1 cellular context compared by ENCODE assay signal in the genomic region with DNA sequence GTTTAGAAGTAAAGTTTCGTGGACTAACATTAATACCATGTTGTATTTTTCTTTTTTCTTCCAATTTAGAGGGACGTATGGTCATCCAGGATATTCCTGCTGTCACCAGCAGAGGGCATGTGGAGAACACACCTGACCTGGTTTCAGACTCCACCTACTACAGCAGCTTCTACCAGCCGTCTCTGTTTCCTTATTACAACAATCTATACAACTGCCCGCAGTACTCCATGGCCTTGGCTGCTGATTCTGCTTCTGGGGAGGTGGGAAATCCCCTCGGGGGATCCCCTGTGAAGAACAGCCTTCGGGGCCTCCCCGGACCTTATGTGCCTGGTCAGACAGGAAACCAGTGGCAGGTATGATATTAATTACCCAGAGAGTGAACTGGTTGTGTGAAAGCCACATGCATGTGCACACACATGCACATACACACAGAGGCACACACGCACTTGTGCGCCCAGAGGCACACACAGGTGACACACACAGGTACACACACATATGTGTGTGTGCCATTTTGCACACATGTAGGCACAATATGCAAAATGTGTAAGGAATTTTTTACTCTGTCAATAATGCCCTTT.
TF ChIP-seq lines count a peak whose summit lies in the region.

No MANE protein-coding gene starts in this region.

TF ChIP-seq in GM12878, 131 proteins besides CTCF, POLR2A, EP300 and RAD21 (continued from another document and continues in another):
- TF ChIP-seq, protein P1, sequence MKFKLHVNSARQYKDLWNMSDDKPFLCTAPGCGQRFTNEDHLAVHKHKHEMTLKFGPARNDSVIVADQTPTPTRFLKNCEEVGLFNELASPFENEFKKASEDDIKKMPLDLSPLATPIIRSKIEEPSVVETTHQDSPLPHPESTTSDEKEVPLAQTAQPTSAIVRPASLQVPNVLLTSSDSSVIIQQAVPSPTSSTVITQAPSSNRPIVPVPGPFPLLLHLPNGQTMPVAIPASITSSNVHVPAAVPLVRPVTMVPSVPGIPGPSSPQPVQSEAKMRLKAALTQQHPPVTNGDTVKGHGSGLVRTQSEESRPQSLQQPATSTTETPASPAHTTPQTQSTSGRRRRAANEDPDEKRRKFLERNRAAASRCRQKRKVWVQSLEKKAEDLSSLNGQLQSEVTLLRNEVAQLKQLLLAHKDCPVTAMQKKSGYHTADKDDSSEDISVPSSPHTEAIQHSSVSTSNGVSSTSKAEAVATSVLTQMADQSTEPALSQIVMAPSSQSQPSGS (IDR thresholded peaks at IDR 0.05; ENCODE audit: low read length) = peak; percentile 80
- TF ChIP-seq BMI1 (IDR thresholded peaks at IDR 0.05; ENCODE audit: borderline replicate concordance) = peak; percentile 40; the same call in 1 of the 2 replicates
- no peak for TF ChIP-seq POLR2AphosphoS2 (IDR thresholded peaks at IDR 0.05; ENCODE audit: low read depth, low read length)
- peak; percentile 37 for TF ChIP-seq SP1 (IDR thresholded peaks at IDR 0.05; ENCODE audit: low read depth, low read length)
- no peak for TF ChIP-seq NFXL1 (IDR thresholded peaks at IDR 0.05; ENCODE audit: borderline replicate concordance)
- TF ChIP-seq, protein P2, sequence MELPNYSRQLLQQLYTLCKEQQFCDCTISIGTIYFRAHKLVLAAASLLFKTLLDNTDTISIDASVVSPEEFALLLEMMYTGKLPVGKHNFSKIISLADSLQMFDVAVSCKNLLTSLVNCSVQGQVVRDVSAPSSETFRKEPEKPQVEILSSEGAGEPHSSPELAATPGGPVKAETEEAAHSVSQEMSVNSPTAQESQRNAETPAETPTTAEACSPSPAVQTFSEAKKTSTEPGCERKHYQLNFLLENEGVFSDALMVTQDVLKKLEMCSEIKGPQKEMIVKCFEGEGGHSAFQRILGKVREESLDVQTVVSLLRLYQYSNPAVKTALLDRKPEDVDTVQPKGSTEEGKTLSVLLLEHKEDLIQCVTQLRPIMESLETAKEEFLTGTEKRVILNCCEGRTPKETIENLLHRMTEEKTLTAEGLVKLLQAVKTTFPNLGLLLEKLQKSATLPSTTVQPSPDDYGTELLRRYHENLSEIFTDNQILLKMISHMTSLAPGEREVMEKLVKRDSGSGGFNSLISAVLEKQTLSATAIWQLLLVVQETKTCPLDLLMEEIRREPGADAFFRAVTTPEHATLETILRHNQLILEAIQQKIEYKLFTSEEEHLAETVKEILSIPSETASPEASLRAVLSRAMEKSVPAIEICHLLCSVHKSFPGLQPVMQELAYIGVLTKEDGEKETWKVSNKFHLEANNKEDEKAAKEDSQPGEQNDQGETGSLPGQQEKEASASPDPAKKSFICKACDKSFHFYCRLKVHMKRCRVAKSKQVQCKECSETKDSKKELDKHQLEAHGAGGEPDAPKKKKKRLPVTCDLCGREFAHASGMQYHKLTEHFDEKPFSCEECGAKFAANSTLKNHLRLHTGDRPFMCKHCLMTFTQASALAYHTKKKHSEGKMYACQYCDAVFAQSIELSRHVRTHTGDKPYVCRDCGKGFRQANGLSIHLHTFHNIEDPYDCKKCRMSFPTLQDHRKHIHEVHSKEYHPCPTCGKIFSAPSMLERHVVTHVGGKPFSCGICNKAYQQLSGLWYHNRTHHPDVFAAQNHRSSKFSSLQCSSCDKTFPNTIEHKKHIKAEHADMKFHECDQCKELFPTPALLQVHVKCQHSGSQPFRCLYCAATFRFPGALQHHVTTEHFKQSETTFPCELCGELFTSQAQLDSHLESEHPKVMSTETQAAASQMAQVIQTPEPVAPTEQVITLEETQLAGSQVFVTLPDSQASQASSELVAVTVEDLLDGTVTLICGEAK (IDR thresholded peaks at IDR 0.05; ENCODE audit: borderline replicate concordance) = no peak
- peak; percentile 97 for TF ChIP-seq DPF2 (IDR thresholded peaks at IDR 0.05)
- TF ChIP-seq IKZF2 (IDR thresholded peaks at IDR 0.05) = peak; percentile 91 to 94
- TF ChIP-seq POU2F2 (IDR thresholded peaks at IDR 0.05; ENCODE audit: borderline replicate concordance, low read depth, low read length) = peak; percentile 84; the same call in 1 of the 3 replicates
- TF ChIP-seq EGR1 (IDR thresholded peaks at IDR 0.05; ENCODE audit: borderline replicate concordance in 1 of 2, low read depth in 2 of 2, low read length in 2 of 2) = 0 out of 3 replicates have a peak, but pooled peaks of 1 of the 2 experiments have one; percentile 28
- TF ChIP-seq HDAC2 (IDR thresholded peaks at IDR 0.05) = no peak
- TF ChIP-seq JUND (IDR thresholded peaks at IDR 0.05; ENCODE audit: low read depth, low read length) = no peak
- TF ChIP-seq TCF12 (IDR thresholded peaks at IDR 0.05; ENCODE audit: low read depth, low read length) = peak; percentile 88
- TF ChIP-seq RB1 (IDR thresholded peaks at IDR 0.05; ENCODE audit: borderline replicate concordance) = no peak
- TF ChIP-seq STAT3 (IDR thresholded peaks at IDR 0.05; ENCODE audit: low read depth, low read length) = 0 out of 2 replicates have a peak, but pooled peaks have one; percentile 73
- TF ChIP-seq, protein P3, sequence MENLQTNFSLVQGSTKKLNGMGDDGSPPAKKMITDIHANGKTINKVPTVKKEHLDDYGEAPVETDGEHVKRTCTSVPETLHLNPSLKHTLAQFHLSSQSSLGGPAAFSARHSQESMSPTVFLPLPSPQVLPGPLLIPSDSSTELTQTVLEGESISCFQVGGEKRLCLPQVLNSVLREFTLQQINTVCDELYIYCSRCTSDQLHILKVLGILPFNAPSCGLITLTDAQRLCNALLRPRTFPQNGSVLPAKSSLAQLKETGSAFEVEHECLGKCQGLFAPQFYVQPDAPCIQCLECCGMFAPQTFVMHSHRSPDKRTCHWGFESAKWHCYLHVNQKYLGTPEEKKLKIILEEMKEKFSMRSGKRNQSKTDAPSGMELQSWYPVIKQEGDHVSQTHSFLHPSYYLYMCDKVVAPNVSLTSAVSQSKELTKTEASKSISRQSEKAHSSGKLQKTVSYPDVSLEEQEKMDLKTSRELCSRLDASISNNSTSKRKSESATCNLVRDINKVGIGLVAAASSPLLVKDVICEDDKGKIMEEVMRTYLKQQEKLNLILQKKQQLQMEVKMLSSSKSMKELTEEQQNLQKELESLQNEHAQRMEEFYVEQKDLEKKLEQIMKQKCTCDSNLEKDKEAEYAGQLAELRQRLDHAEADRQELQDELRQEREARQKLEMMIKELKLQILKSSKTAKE (IDR thresholded peaks at IDR 0.05; ENCODE audit: low read depth, poor library complexity, severe bottlenecking) = peak; percentile 92
- TF ChIP-seq SREBF2 (IDR thresholded peaks at IDR 0.05; ENCODE audit: low read length) = no peak
- 0 out of 2 replicates have a peak, but pooled peaks have one; percentile 32 for TF ChIP-seq MYB (IDR thresholded peaks at IDR 0.05; ENCODE audit: borderline replicate concordance, low read depth, low read length)
- no peak for TF ChIP-seq FOXK2 (IDR thresholded peaks at IDR 0.05)
- TF ChIP-seq, protein P4, sequence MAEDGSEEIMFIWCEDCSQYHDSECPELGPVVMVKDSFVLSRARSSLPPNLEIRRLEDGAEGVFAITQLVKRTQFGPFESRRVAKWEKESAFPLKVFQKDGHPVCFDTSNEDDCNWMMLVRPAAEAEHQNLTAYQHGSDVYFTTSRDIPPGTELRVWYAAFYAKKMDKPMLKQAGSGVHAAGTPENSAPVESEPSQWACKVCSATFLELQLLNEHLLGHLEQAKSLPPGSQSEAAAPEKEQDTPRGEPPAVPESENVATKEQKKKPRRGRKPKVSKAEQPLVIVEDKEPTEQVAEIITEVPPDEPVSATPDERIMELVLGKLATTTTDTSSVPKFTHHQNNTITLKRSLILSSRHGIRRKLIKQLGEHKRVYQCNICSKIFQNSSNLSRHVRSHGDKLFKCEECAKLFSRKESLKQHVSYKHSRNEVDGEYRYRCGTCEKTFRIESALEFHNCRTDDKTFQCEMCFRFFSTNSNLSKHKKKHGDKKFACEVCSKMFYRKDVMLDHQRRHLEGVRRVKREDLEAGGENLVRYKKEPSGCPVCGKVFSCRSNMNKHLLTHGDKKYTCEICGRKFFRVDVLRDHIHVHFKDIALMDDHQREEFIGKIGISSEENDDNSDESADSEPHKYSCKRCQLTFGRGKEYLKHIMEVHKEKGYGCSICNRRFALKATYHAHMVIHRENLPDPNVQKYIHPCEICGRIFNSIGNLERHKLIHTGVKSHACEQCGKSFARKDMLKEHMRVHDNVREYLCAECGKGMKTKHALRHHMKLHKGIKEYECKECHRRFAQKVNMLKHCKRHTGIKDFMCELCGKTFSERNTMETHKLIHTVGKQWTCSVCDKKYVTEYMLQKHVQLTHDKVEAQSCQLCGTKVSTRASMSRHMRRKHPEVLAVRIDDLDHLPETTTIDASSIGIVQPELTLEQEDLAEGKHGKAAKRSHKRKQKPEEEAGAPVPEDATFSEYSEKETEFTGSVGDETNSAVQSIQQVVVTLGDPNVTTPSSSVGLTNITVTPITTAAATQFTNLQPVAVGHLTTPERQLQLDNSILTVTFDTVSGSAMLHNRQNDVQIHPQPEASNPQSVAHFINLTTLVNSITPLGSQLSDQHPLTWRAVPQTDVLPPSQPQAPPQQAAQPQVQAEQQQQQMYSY (CRISPR knock-in tag; IDR thresholded peaks at IDR 0.05) = no peak
- no peak for TF ChIP-seq KAT2A (conservative IDR thresholded peaks at IDR 0.05; ENCODE audit: control insufficient read depth, low read depth, low read length)
- TF ChIP-seq, protein P5, sequence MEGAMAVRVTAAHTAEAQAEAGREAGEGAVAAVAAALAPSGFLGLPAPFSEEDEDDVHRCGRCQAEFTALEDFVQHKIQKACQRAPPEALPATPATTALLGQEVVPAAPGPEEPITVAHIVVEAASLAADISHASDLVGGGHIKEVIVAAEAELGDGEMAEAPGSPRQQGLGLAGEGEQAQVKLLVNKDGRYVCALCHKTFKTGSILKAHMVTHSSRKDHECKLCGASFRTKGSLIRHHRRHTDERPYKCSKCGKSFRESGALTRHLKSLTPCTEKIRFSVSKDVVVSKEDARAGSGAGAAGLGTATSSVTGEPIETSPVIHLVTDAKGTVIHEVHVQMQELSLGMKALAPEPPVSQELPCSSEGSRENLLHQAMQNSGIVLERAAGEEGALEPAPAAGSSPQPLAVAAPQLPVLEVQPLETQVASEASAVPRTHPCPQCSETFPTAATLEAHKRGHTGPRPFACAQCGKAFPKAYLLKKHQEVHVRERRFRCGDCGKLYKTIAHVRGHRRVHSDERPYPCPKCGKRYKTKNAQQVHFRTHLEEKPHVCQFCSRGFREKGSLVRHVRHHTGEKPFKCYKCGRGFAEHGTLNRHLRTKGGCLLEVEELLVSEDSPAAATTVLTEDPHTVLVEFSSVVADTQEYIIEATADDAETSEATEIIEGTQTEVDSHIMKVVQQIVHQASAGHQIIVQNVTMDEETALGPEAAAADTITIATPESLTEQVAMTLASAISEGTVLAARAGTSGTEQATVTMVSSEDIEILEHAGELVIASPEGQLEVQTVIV (IDR thresholded peaks at IDR 0.05; ENCODE audit: borderline replicate concordance, partially characterized antibody) = no peak
- peak; percentile 23; the same call in 1 of the 2 replicates for TF ChIP-seq SREBF1 (IDR thresholded peaks at IDR 0.05; ENCODE audit: low read length)
- TF ChIP-seq, protein P6, sequence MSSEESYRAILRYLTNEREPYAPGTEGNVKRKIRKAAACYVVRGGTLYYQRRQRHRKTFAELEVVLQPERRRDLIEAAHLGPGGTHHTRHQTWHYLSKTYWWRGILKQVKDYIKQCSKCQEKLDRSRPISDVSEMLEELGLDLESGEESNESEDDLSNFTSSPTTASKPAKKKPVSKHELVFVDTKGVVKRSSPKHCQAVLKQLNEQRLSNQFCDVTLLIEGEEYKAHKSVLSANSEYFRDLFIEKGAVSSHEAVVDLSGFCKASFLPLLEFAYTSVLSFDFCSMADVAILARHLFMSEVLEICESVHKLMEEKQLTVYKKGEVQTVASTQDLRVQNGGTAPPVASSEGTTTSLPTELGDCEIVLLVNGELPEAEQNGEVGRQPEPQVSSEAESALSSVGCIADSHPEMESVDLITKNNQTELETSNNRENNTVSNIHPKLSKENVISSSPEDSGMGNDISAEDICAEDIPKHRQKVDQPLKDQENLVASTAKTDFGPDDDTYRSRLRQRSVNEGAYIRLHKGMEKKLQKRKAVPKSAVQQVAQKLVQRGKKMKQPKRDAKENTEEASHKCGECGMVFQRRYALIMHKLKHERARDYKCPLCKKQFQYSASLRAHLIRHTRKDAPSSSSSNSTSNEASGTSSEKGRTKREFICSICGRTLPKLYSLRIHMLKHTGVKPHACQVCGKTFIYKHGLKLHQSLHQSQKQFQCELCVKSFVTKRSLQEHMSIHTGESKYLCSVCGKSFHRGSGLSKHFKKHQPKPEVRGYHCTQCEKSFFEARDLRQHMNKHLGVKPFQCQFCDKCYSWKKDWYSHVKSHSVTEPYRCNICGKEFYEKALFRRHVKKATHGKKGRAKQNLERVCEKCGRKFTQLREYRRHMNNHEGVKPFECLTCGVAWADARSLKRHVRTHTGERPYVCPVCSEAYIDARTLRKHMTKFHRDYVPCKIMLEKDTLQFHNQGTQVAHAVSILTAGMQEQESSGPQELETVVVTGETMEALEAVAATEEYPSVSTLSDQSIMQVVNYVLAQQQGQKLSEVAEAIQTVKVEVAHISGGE (CRISPR knock-in tag; IDR thresholded peaks at IDR 0.05) = no peak
- TF ChIP-seq KDM1A (IDR thresholded peaks at IDR 0.05; ENCODE audit: borderline replicate concordance) = no peak
- TF ChIP-seq CHD4 (IDR thresholded peaks at IDR 0.05) = no peak
- peak; percentile 55 for TF ChIP-seq SMAD1 (IDR thresholded peaks at IDR 0.05; ENCODE audit: low read depth, partially characterized antibody)
- peak; percentile 65; the same call in 1 of the 2 replicates for TF ChIP-seq PAX5 (IDR thresholded peaks at IDR 0.05; ENCODE audit: borderline replicate concordance, low read depth, low read length)
- peak; percentile 95; the same call in 1 of the 2 replicates for TF ChIP-seq PAX8 (IDR thresholded peaks at IDR 0.05)
- peak; percentile 90 for TF ChIP-seq IKZF1 (conservative IDR thresholded peaks at IDR 0.05)
- TF ChIP-seq, protein P7, sequence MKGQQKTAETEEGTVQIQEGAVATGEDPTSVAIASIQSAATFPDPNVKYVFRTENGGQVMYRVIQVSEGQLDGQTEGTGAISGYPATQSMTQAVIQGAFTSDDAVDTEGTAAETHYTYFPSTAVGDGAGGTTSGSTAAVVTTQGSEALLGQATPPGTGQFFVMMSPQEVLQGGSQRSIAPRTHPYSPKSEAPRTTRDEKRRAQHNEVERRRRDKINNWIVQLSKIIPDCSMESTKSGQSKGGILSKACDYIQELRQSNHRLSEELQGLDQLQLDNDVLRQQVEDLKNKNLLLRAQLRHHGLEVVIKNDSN (IDR thresholded peaks at IDR 0.05; ENCODE audit: borderline replicate concordance, extremely low read length, insufficient read depth, low read depth, low read length) = no peak
- peak; percentile 34; the same call in 1 of the 2 replicates for TF ChIP-seq LARP7 (IDR thresholded peaks at IDR 0.05)
- TF ChIP-seq, protein P8, sequence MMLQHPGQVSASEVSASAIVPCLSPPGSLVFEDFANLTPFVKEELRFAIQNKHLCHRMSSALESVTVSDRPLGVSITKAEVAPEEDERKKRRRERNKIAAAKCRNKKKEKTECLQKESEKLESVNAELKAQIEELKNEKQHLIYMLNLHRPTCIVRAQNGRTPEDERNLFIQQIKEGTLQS (IDR thresholded peaks at IDR 0.05; ENCODE audit: borderline replicate concordance, extremely low read depth, low read depth, low read length) = no peak
- TF ChIP-seq JUNB (IDR thresholded peaks at IDR 0.05) = peak; percentile 63
- TF ChIP-seq CEBPB (IDR thresholded peaks at IDR 0.05; ENCODE audit: borderline replicate concordance in 1 of 2, low read depth in 2 of 2, low read length in 2 of 2) = no peak
- peak; percentile 79; the same call in 1 of the 2 replicates for TF ChIP-seq CHD2 (IDR thresholded peaks at IDR 0.05; ENCODE audit: borderline replicate concordance, low read depth, low read length)
- TF ChIP-seq SIX5 (IDR thresholded peaks at IDR 0.05; ENCODE audit: low read depth, low read length, severe bottlenecking) = no peak
- TF ChIP-seq ATF7 (IDR thresholded peaks at IDR 0.05; ENCODE audit: low read depth) = peak; percentile 86
- 0 out of 2 replicates have a peak, but pooled peaks have one; percentile 39 for TF ChIP-seq CREM (IDR thresholded peaks at IDR 0.05; ENCODE audit: low read depth)
- TF ChIP-seq BACH1 (IDR thresholded peaks at IDR 0.05; ENCODE audit: borderline replicate concordance) = peak; percentile 93
- TF ChIP-seq NFYA (IDR thresholded peaks at IDR 0.05; ENCODE audit: borderline replicate concordance, low read depth, low read length) = no peak
- no peak for TF ChIP-seq SMAD5 (IDR thresholded peaks at IDR 0.05; ENCODE audit: low read depth)
